ENCODE assay signal across 1 cellular context in the genomic region with DNA sequence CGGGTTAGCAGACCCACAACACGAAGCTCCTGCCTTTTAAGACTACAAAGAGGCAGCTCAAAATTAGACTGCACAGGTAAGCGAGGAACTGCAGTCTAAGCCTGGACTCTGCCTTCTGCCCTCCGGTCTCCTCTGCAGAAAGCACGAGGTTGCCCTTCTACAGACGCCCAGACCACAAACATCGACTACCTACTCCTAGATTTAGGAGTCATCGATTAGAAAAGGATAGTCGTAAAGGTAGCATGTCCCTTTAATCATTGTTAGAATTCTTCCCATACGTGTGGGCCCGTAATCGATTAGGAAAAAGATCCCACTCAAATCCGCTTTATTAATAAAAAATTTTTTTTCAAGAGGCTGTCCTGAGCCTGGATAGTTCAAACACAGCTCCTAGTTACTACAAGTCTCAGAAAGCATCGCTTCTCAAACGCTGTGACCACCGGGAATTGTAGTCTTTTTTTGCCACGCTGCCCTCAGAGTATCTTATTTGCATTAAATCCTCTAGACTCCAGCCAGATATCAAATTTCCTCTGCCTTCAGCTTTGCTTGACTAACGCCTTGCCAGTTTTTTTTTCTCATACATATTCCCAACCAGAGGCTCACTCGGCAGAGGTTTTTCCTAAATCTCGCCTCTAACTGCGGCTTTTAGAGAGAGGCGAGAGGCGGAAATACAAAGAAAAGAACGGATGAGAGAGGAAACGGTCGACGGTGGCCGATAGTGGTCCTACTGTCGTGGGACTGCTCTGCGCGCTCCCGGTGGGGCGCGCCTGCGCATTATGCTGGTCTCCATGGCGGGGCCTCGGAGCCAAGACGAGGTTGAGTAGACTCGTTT.
A peak's percentile ranks its signal among the peaks of the same experiment; 100 is the strongest.
TF ChIP-seq lines count a peak whose summit lies in the region.

A gene with protein sequence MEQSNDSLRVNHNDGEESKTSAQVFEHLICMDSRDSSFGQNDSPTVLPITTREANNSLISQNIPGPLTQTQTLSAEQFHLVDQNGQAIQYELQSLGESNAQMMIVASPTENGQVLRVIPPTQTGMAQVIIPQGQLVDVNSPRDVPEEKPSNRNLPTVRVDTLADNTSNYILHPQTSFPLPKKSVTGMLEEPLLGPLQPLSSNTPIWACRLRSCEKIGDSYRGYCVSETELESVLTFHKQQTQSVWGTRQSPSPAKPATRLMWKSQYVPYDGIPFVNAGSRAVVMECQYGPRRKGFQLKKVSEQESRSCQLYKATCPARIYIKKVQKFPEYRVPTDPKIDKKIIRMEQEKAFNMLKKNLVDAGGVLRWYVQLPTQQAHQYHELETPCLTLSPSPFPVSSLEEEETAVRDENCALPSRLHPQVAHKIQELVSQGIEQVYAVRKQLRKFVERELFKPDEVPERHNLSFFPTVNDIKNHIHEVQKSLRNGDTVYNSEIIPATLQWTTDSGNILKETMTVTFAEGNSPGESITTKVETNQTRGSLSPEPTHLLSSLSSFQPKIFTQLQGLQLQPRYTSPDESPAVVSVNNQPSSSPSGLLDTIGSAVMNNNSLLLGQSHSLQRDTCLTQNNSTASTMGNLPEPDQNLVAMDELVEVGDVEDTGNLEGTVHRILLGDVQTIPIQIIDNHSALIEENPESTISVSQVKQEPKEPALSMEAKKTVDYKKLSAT (plus strand): TSS at position 763 of the 829 bp plus-strand sequence. CDS start 29,628 bp downstream, outside the sequence.
A gene (minus strand): TSS at position 161 of the 829 bp plus-strand sequence. CDS start 197 bp downstream, outside the sequence.

TF ChIP-seq in K562, 482 proteins besides CTCF, POLR2A, EP300 and RAD21 (continued from another document and continues in another):
- TF ChIP-seq, protein P1, sequence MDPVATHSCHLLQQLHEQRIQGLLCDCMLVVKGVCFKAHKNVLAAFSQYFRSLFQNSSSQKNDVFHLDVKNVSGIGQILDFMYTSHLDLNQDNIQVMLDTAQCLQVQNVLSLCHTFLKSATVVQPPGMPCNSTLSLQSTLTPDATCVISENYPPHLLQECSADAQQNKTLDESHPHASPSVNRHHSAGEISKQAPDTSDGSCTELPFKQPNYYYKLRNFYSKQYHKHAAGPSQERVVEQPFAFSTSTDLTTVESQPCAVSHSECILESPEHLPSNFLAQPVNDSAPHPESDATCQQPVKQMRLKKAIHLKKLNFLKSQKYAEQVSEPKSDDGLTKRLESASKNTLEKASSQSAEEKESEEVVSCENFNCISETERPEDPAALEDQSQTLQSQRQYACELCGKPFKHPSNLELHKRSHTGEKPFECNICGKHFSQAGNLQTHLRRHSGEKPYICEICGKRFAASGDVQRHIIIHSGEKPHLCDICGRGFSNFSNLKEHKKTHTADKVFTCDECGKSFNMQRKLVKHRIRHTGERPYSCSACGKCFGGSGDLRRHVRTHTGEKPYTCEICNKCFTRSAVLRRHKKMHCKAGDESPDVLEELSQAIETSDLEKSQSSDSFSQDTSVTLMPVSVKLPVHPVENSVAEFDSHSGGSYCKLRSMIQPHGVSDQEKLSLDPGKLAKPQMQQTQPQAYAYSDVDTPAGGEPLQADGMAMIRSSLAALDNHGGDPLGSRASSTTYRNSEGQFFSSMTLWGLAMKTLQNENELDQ (CRISPR knock-in tag; IDR thresholded peaks at IDR 0.05; ENCODE audit: borderline replicate concordance) = no peak
- TF ChIP-seq, protein P2, sequence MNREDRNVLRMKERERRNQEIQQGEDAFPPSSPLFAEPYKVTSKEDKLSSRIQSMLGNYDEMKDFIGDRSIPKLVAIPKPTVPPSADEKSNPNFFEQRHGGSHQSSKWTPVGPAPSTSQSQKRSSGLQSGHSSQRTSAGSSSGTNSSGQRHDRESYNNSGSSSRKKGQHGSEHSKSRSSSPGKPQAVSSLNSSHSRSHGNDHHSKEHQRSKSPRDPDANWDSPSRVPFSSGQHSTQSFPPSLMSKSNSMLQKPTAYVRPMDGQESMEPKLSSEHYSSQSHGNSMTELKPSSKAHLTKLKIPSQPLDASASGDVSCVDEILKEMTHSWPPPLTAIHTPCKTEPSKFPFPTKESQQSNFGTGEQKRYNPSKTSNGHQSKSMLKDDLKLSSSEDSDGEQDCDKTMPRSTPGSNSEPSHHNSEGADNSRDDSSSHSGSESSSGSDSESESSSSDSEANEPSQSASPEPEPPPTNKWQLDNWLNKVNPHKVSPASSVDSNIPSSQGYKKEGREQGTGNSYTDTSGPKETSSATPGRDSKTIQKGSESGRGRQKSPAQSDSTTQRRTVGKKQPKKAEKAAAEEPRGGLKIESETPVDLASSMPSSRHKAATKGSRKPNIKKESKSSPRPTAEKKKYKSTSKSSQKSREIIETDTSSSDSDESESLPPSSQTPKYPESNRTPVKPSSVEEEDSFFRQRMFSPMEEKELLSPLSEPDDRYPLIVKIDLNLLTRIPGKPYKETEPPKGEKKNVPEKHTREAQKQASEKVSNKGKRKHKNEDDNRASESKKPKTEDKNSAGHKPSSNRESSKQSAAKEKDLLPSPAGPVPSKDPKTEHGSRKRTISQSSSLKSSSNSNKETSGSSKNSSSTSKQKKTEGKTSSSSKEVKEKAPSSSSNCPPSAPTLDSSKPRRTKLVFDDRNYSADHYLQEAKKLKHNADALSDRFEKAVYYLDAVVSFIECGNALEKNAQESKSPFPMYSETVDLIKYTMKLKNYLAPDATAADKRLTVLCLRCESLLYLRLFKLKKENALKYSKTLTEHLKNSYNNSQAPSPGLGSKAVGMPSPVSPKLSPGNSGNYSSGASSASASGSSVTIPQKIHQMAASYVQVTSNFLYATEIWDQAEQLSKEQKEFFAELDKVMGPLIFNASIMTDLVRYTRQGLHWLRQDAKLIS (CRISPR knock-in tag; IDR thresholded peaks at IDR 0.05) = 0 out of 2 replicates have a peak, but pooled peaks have one; percentile 67
- no peak for TF ChIP-seq PHB2 (IDR thresholded peaks at IDR 0.05; ENCODE audit: low read depth)
- TF ChIP-seq GATAD2A (IDR thresholded peaks at IDR 0.05) = no peak
- no peak; the same call in none of the 2 replicates for TF ChIP-seq C11orf30 (IDR thresholded peaks at IDR 0.05; ENCODE audit: low read depth)
- no peak for TF ChIP-seq RBM15 (IDR thresholded peaks at IDR 0.05; ENCODE audit: insufficient read depth, low read length)
- peak; percentile 79 for TF ChIP-seq ZNF143 (CRISPR knock-in tag; IDR thresholded peaks at IDR 0.05)
- no peak for TF ChIP-seq SREBF1 (IDR thresholded peaks at IDR 0.05; ENCODE audit: borderline replicate concordance, low read depth, low read length)
- TF ChIP-seq JUN (IDR thresholded peaks at IDR 0.05; ENCODE audit: borderline replicate concordance, low read depth, low read length) = no peak; the same call in 1 of the 2 replicates
- TF ChIP-seq JUN (CRISPR knock-in tag; IDR thresholded peaks at IDR 0.05; ENCODE audit: borderline replicate concordance) = no peak
- TF ChIP-seq, protein P3, sequence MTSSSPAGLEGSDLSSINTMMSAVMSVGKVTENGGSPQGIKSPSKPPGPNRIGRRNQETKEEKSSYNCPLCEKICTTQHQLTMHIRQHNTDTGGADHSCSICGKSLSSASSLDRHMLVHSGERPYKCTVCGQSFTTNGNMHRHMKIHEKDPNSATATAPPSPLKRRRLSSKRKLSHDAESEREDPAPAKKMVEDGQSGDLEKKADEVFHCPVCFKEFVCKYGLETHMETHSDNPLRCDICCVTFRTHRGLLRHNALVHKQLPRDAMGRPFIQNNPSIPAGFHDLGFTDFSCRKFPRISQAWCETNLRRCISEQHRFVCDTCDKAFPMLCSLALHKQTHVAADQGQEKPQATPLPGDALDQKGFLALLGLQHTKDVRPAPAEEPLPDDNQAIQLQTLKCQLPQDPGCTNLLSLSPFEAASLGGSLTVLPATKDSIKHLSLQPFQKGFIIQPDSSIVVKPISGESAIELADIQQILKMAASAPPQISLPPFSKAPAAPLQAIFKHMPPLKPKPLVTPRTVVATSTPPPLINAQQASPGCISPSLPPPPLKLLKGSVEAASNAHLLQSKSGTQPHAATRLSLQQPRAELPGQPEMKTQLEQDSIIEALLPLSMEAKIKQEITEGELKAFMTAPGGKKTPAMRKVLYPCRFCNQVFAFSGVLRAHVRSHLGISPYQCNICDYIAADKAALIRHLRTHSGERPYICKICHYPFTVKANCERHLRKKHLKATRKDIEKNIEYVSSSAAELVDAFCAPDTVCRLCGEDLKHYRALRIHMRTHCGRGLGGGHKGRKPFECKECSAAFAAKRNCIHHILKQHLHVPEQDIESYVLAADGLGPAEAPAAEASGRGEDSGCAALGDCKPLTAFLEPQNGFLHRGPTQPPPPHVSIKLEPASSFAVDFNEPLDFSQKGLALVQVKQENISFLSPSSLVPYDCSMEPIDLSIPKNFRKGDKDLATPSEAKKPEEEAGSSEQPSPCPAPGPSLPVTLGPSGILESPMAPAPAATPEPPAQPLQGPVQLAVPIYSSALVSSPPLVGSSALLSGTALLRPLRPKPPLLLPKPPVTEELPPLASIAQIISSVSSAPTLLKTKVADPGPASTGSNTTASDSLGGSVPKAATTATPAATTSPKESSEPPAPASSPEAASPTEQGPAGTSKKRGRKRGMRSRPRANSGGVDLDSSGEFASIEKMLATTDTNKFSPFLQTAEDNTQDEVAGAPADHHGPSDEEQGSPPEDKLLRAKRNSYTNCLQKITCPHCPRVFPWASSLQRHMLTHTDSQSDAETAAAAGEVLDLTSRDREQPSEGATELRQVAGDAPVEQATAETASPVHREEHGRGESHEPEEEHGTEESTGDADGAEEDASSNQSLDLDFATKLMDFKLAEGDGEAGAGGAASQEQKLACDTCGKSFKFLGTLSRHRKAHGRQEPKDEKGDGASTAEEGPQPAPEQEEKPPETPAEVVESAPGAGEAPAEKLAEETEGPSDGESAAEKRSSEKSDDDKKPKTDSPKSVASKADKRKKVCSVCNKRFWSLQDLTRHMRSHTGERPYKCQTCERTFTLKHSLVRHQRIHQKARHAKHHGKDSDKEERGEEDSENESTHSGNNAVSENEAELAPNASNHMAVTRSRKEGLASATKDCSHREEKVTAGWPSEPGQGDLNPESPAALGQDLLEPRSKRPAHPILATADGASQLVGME (CRISPR knock-in tag; IDR thresholded peaks at IDR 0.05) = no peak
- TF ChIP-seq ETS2 (tag; IDR thresholded peaks at IDR 0.05; ENCODE audit: borderline replicate concordance, poor library complexity, severe bottlenecking) = no peak
- TF ChIP-seq KDM5B (IDR thresholded peaks at IDR 0.05; ENCODE audit: insufficient replicate concordance, low read depth, low read length) = no peak
- no peak for TF ChIP-seq HDGF (IDR thresholded peaks at IDR 0.05)
- TF ChIP-seq, protein P4, sequence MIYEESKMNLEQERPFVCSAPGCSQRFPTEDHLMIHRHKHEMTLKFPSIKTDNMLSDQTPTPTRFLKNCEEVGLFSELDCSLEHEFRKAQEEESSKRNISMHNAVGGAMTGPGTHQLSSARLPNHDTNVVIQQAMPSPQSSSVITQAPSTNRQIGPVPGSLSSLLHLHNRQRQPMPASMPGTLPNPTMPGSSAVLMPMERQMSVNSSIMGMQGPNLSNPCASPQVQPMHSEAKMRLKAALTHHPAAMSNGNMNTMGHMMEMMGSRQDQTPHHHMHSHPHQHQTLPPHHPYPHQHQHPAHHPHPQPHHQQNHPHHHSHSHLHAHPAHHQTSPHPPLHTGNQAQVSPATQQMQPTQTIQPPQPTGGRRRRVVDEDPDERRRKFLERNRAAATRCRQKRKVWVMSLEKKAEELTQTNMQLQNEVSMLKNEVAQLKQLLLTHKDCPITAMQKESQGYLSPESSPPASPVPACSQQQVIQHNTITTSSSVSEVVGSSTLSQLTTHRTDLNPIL (CRISPR knock-in tag; IDR thresholded peaks at IDR 0.05) = no peak
- TF ChIP-seq, protein P5, sequence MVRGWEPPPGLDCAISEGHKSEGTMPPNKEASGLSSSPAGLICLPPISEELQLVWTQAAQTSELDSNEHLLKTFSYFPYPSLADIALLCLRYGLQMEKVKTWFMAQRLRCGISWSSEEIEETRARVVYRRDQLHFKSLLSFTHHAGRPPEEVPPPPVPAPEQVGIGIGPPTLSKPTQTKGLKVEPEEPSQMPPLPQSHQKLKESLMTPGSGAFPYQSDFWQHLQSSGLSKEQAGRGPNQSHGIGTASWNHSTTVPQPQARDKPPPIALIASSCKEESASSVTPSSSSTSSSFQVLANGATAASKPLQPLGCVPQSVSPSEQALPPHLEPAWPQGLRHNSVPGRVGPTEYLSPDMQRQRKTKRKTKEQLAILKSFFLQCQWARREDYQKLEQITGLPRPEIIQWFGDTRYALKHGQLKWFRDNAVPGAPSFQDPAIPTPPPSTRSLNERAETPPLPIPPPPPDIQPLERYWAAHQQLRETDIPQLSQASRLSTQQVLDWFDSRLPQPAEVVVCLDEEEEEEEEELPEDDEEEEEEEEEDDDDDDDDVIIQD (CRISPR knock-in tag; IDR thresholded peaks at IDR 0.05) = no peak
- TF ChIP-seq HLTF (IDR thresholded peaks at IDR 0.05) = no peak
- TF ChIP-seq, protein P6, sequence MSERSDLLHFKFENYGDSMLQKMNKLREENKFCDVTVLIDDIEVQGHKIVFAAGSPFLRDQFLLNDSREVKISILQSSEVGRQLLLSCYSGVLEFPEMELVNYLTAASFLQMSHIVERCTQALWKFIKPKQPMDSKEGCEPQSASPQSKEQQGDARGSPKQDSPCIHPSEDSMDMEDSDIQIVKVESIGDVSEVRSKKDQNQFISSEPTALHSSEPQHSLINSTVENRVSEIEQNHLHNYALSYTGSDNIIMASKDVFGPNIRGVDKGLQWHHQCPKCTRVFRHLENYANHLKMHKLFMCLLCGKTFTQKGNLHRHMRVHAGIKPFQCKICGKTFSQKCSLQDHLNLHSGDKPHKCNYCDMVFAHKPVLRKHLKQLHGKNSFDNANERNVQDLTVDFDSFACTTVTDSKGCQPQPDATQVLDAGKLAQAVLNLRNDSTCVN (CRISPR knock-in tag; IDR thresholded peaks at IDR 0.05) = no peak
